Comparison of ENCODE assay signal across 23 cellular contexts in genomic region chr11:1459219-1459575, GRCh38. TPM values are rescaled to one million over a fixed set of nuclear protein-coding genes. Genes with fewer than 3 reads are reported as not detected.
DNase-seq lines count a peak whose midpoint lies in the region; ATAC-seq, FAIRE-seq and TF ChIP-seq lines count a peak whose summit lies in the region.
"Had no signal": no experiment of that assay in that cellular context is flagged by ENCODE, and none has a peak within 500 bp of the region (broad histone marks: within the 10 kb centered on the region; RNA-seq: fewer than 3 reads in every experiment).

No MANE protein-coding gene starts in this region.

- H3K9me3 ChIP-seq in esophagus squamous epithelium (no peaks in the 10 kb centered on the region), pancreas (no peaks in the 10 kb centered on the region), upper lobe of left lung (no peaks in the 10 kb centered on the region)
- H3K9me3 ChIP-seq: heart left ventricle, suprapubic skin had no signal

- no peak for TF ChIP-seq EP300 in upper lobe of left lung (IDR thresholded peaks at IDR 0.05)

- H3K27ac ChIP-seq in esophagus squamous epithelium (peak overlapping the region; percentile 77 to 90 (median 87)), pancreas (no peak overlapping the region), upper lobe of left lung (peak overlapping the region in 3 of 4 donors; percentile 18 to 58 (median 50))
- H3K27ac ChIP-seq: 22Rv1, parathyroid adenoma, RWPE1, suprapubic skin had no signal

- no peak for FAIRE-seq in pancreas (lab: Jason Lieb, UNC)
- FAIRE-seq: TTC549 had no signal

- DNase-seq in DMS153 (lab: John Stamatoyannopoulos, UW) (peak; percentile 44), DMS153 treated with DMSO at 0.1 percent for 48 hours (lab: John Stamatoyannopoulos, UW; ENCODE audit: unreplicated experiment) (no peak), esophagus squamous epithelium (lab: John Stamatoyannopoulos, UW) (no peak), pancreas (no peak), upper lobe of left lung (no peak), UCSD-AML1 (lab: John Stamatoyannopoulos, UW; ENCODE audit: unreplicated experiment) (no peak), OCI-M2 (lab: John Stamatoyannopoulos, UW; ENCODE audit: unreplicated experiment) (no peak)
- DNase-seq: activated CD4-positive, alpha-beta T cell treated with anti-CD3 and anti-CD28 coated beads, Interleukin-2, amount 10 ng/mL, durations not matched to agents 24 days and 14 days; central memory CD4-positive, alpha-beta T cell; COR-L47; effector CD8-positive, alpha-beta T cell; immature natural killer cell; Kasumi-1; NCI-H2081 treated with DMSO at 0.1 percent for 48 hours; stimulated activated CD4-positive, alpha-beta T cell treated with anti-CD3 and anti-CD28 coated beads, Interleukin-4, amount 100 ng/mL, for 4 hours had no signal

- H3K36me3 ChIP-seq in esophagus squamous epithelium (peaks cover 0 to 6% (median 0%) of the 10 kb centered on the region in 3 donors), pancreas (peaks cover 0 to 10% (median 0%) of the 10 kb centered on the region in 3 donors), upper lobe of left lung (peaks cover 0 to 4% (median 0%) of the 10 kb centered on the region in 4 donors)
- H3K36me3 ChIP-seq: suprapubic skin had no signal

- TF ChIP-seq CTCF in esophagus squamous epithelium (IDR thresholded peaks at IDR 0.05) (no peak), pancreas (IDR thresholded peaks at IDR 0.05) (no peak), upper lobe of left lung (IDR thresholded peaks at IDR 0.05) (no peak)

- H3K4me1 ChIP-seq in esophagus squamous epithelium (peaks cover 0 to 44% (median 14%) of the 10 kb centered on the region in 3 donors), pancreas (no peaks in the 10 kb centered on the region), upper lobe of left lung (peaks cover 23 to 36% (median 34%) of the 10 kb centered on the region in 4 donors)
- H3K4me1 ChIP-seq: parathyroid adenoma had no signal

- ATAC-seq in pancreas, result peak in 3 of 4 donors; percentile 1 to 4 (median 2)
- peak in 1 of 2 donors; percentile 54 for ATAC-seq in upper lobe of left lung (ENCODE audit: low FRiP score in 2 of 2)
- no peak for ATAC-seq in GM18867 (IDR thresholded peaks at IDR 0.05; ENCODE audit: unreplicated experiment)

- peak overlapping the region; percentile 9 to 58 (median 36) for H3K4me3 ChIP-seq in esophagus squamous epithelium
- no peak overlapping the region for H3K4me3 ChIP-seq in pancreas
- no peak overlapping the region for H3K4me3 ChIP-seq in upper lobe of left lung
- H3K4me3 ChIP-seq: skin epidermis, suprapubic skin had no signal

- TF ChIP-seq POLR2A in esophagus squamous epithelium (IDR thresholded peaks at IDR 0.05), result no peak
- no peak for TF ChIP-seq POLR2A in upper lobe of left lung (IDR thresholded peaks at IDR 0.05)

- intact Hi-C loops in esophagus squamous epithelium (cut with DNase I), result no loop called here
- intact Hi-C loops in pancreas (cut with DNase I), result no loop called here

- H3K27me3 ChIP-seq in esophagus squamous epithelium (peaks cover 0 to 40% (median 3%) of the 10 kb centered on the region in 4 donors), pancreas (no peaks in the 10 kb centered on the region), upper lobe of left lung (no peaks in the 10 kb centered on the region)
- H3K27me3 ChIP-seq: heart left ventricle, suprapubic skin had no signal

- 40 to 48% methylated on average over 3 to 5 of the region's 14 CpGs for WGBS in esophagus squamous epithelium, 2 donors
- WGBS in pancreas, 2 donors, result 73 to 84% methylated on average over 14 of the region's 14 CpGs
- WGBS in upper lobe of left lung, 2 donors, result 59 to 66% methylated on average over 9 to 14 of the region's 14 CpGs

RNA-seq across cellular contexts. Expression of gene MOB2, which starts 27.4 kb away (rescaled TPM):
- total RNA-seq in esophagus squamous epithelium (10 to 100 TPM; 21.5 to 45.0 (median 30.1) TPM), pancreas (10 to 100 TPM; 13.7 to 23.3 (median 17.7) TPM), upper lobe of left lung (10 to 100 TPM; 34.7 to 72.3 (median 49.5) TPM)
- 10 to 100 TPM; 25.1 to 30.4 TPM for polyA plus RNA-seq in pancreas

Comparison
In these comparisons a context has a peak if more than half of its experiments do, and no peak if none do; other contexts are left out.
1. H3K27ac ChIP-seq: peak in esophagus squamous epithelium (4 of 4) and upper lobe of left lung (3 of 4); none in pancreas (0 of 4).
2. H3K4me3 ChIP-seq: peak in esophagus squamous epithelium (4 of 4); none in pancreas (0 of 4) and upper lobe of left lung (0 of 4).